8 cellular contexts compared by ENCODE assay signal in genomic region chr10:5889624-5890518, GRCh38. TPM values are rescaled to one million over a fixed set of nuclear protein-coding genes. Genes with fewer than 3 reads are reported as not detected.
DNase-seq lines count a peak whose midpoint lies in the region; ATAC-seq, FAIRE-seq and TF ChIP-seq lines count a peak whose summit lies in the region.

Gene ANKRD16, minus strand, starts transcription at chr10:5889893. Its CDS starts 539 bp downstream, at chr10:5889354.
Gene FBH1, plus strand, starts transcription at chr10:5890243. Its CDS starts 103 bp downstream, at chr10:5890346.

- ATAC-seq in GM19043 (IDR thresholded peaks at IDR 0.05; ENCODE audit: low read depth, unreplicated experiment) (peak; percentile 85), HG03354 (IDR thresholded peaks at IDR 0.05; ENCODE audit: poor library complexity, severe bottlenecking, unreplicated experiment) (peak; percentile 84)

- TF ChIP-seq CTCF in kidney (IDR thresholded peaks at IDR 0.05; ENCODE audit: borderline replicate concordance, extremely low read depth, insufficient read depth), result no peak

- H3K27ac ChIP-seq in kidney (ENCODE audit: low read depth in 2 of 2, low read length in 2 of 2), result peak within 1 kb of the TSS; percentile 63 to 67

- H3K9ac ChIP-seq in kidney (ENCODE audit: low read length in 2 of 2), result peak within 1 kb of the TSS; percentile 59 to 89

- H3K9me3 ChIP-seq in kidney (ENCODE audit: control insufficient read depth in 1 of 2, low read length in 2 of 2), result no peaks in the 10 kb centered on the region

- peak within 1 kb of the TSS; percentile 79 to 93 for H3K4me3 ChIP-seq in kidney (ENCODE audit: low read length in 2 of 2)

- H3K36me3 ChIP-seq in kidney (ENCODE audit: control insufficient read depth in 1 of 2, insufficient read depth in 2 of 2, low read length in 2 of 2), result peaks cover 2 to 4% of the 10 kb centered on the region in 2 donors

- DNase-seq in AG20443 (ENCODE audit: low spot score) (peak; percentile 99), NCI-H446 (lab: John Stamatoyannopoulos, UW) (peak; percentile 91 to 99), cerebellar nuclear complex (lab: John Stamatoyannopoulos, UW) (peak; percentile 63 to 90), kidney (peak; percentile 100)
- DNase-seq in activated CD4-positive, CD25-positive, alpha-beta regulatory T cell treated with anti-CD3 and anti-CD28 coated beads, Interleukin-2, amount 50 U/mL, for 72 hours, result peak; percentile 99
- DNase-seq in stimulated activated CD4-positive, alpha-beta T cell treated with anti-CD3 and anti-CD28 coated beads, Interleukin-15, amount 100 ng/mL, for 1 hour (ENCODE audit: low read depth in 1 of 2, low spot score in 1 of 2), result peak; percentile 96 to 98

- intact Hi-C loops in kidney (cut with DNase I), result no loop called here

- peaks cover 5 to 16% of the 10 kb centered on the region in 2 donors for H3K4me1 ChIP-seq in kidney (ENCODE audit: control insufficient read depth in 1 of 2, insufficient read depth in 1 of 2, low read depth in 1 of 2, low read length in 2 of 2)

- no peak for FAIRE-seq in kidney (lab: Jason Lieb, UNC)

RNA-seq across cellular contexts. Expression of gene ANKRD16, which starts in this region (rescaled TPM):
- 6.7 TPM for total RNA-seq in kidney
- 7.1 TPM for polyA plus RNA-seq in kidney (ENCODE audit: insufficient read depth, low read depth, low replicate concordance)

RNA-seq across cellular contexts. Expression of gene FBH1, which starts in this region (rescaled TPM):
- total RNA-seq in kidney, result 76.5 TPM
- 70.7 TPM for polyA plus RNA-seq in kidney (ENCODE audit: insufficient read depth, low read depth, low replicate concordance)

Comparison
In these comparisons a context has a peak if more than half of its experiments do, and no peak if none do; other contexts are left out.
1. Peak in every context shown above with its lines: DNase-seq, ATAC-seq, H3K4me3 ChIP-seq and H3K27ac ChIP-seq.